Comparison of ENCODE assay signal across 17 cellular contexts in the genomic region with DNA sequence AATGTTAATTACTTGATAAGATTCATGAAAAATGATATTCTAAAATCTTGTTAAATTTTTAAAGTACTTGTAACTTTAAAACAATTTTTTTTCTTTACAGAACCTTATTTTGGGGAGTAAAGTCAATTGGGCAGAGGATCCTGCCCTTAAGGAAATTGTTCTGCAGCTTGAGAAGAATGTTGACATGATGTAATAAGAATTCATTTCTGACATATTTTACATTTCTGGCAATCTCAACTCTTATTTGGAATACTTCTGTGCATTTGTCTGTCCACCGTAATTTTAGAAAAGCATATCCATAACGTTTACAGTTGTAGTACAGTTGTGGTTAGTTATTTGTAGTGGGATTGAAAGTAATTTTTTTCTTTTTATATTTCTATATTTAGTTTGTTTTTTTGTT.
"Had no signal": no experiment of that assay in that cellular context is flagged by ENCODE, and none has a peak within 500 bp of the region (broad histone marks: within the 10 kb centered on the region; RNA-seq: fewer than 3 reads in every experiment).

No MANE protein-coding gene starts in this region.

- DNase-seq: activated CD4-positive, alpha-beta T cell treated with anti-CD3 and anti-CD28 coated beads for 36 hours; activated CD4-positive, alpha-beta T cell treated with anti-CD3 and anti-CD28 coated beads, Interleukin-2, amount 50 U/mL, for 48 hours; activated T-cell treated with anti-CD3 and anti-CD28 coated beads for 4 hours; amygdala; body of pancreas; central memory CD4-positive, alpha-beta T cell; islet precursor cell; left colon; lower lobe of right lung; midbrain; nephron progenitor cell; occipital lobe; stimulated activated naive CD8-positive, alpha-beta T cell treated with anti-CD3 and anti-CD28 coated beads, Interleukin-15, Interleukin-2, amounts not matched to agents 100 U/mL and 50 U/mL, for 24 hours; substantia nigra; uterus had no signal

- H3K36me3 ChIP-seq: lower lobe of right lung, tibial nerve had no signal

- H3K4me1 ChIP-seq: body of pancreas, lower lobe of right lung, tibial nerve, uterus had no signal

- H3K4me3 ChIP-seq: body of pancreas, coronary artery, lower lobe of right lung, tibial nerve, uterus had no signal

- H3K27me3 ChIP-seq: body of pancreas, tibial nerve, uterus had no signal

- H3K9me3 ChIP-seq: body of pancreas, lower lobe of right lung, tibial nerve, uterus had no signal

- H3K27ac ChIP-seq: body of pancreas, coronary artery, lower lobe of right lung, tibial nerve, uterus had no signal
